Comparison of ENCODE assay signal across 37 cellular contexts in genomic region chr9:7704543-7704942, GRCh38.
DNase-seq lines count a peak whose midpoint lies in the region; ATAC-seq, FAIRE-seq and TF ChIP-seq lines count a peak whose summit lies in the region.
"Had no signal": no experiment of that assay in that cellular context is flagged by ENCODE, and none has a peak within 500 bp of the region (broad histone marks: within the 10 kb centered on the region; RNA-seq: fewer than 3 reads in every experiment).

No MANE protein-coding gene starts in this region.

- no peak overlapping the region for H2AK5ac ChIP-seq in mesenchymal stem cell (ENCODE audit: low read length, severe bottlenecking)

- H3K27me3 ChIP-seq in small intestine (ENCODE audit: control insufficient read depth in 2 of 2, insufficient read depth in 2 of 2, low read length in 2 of 2) (no peaks in the 10 kb centered on the region), mesenchymal stem cell (ENCODE audit: control insufficient read depth in 1 of 2, insufficient read depth in 1 of 2, low read length in 2 of 2) (no peaks in the 10 kb centered on the region)
- H3K27me3 ChIP-seq: BE2C; BLaER1; BLaER1 treated with 17β-estradiol and CSF1 and Interleukin-3, amounts not matched to agents 10 nM and 100 nM had no signal

- POLR2A ChIA-PET in activated CD4-positive, alpha-beta T cell treated with anti-CD3 and anti-CD28 coated beads, Interleukin-2, amount 10 ng/mL, durations not matched to agents 7 days and 5 days (lab: Charles Lee): no interaction called here

- H3K4me3 Mint-ChIP-seq in activated CD4-positive, alpha-beta T cell treated with anti-CD3 and anti-CD28 coated beads, Interleukin-2, amount 10 ng/mL, durations not matched to agents 7 days and 5 days: no peak overlapping the region
- H3K4me3 Mint-ChIP-seq: B cell; CD14-positive monocyte; CD4-positive, alpha-beta memory T cell; CD4-positive, alpha-beta T cell; CD4-positive, CD25-positive, alpha-beta regulatory T cell; CD8-positive, alpha-beta memory T cell; CD8-positive, alpha-beta T cell had no signal

- H3K18ac ChIP-seq in mesenchymal stem cell (ENCODE audit: low read depth in 1 of 2, low read length in 2 of 2): no peak overlapping the region

- H3K4me1 ChIP-seq in mucosa of descending colon (ENCODE audit: low read depth): peaks cover 9% of the 10 kb centered on the region
- no peaks in the 10 kb centered on the region for H3K4me1 ChIP-seq in small intestine (ENCODE audit: control insufficient read depth in 2 of 2, insufficient read depth in 1 of 2, low read depth in 1 of 2, low read length in 1 of 2)
- H3K4me1 ChIP-seq in mesenchymal stem cell (ENCODE audit: control insufficient read depth, insufficient read depth, low read depth, low read length): no peaks in the 10 kb centered on the region
- H3K4me1 ChIP-seq: A549; BE2C; BLaER1; BLaER1 treated with 17β-estradiol and CSF1 and Interleukin-3, amounts not matched to agents 10 nM and 100 nM had no signal

- H3K27ac ChIP-seq in VCaP (peak overlapping the region; percentile 3; the same call in 1 of the 2 replicates), small intestine (ENCODE audit: low read depth in 1 of 2, low read length in 1 of 2) (no peak overlapping the region), mesenchymal stem cell (ENCODE audit: low read length, poor library complexity, severe bottlenecking) (no peak overlapping the region)
- H3K27ac ChIP-seq: 22Rv1; A549; BLaER1; BLaER1 treated with 17β-estradiol and CSF1 and Interleukin-3, amounts not matched to agents 10 nM and 100 nM; C4-2B had no signal

- no peak overlapping the region for H2BK12ac ChIP-seq in mesenchymal stem cell (ENCODE audit: low read length in 2 of 2)

- CTCF ChIA-PET in activated CD4-positive, alpha-beta T cell treated with anti-CD3 and anti-CD28 coated beads, Interleukin-2, amount 10 ng/mL, durations not matched to agents 7 days and 5 days (lab: Charles Lee): no interaction called here

- H2BK5ac ChIP-seq in mesenchymal stem cell (ENCODE audit: low read depth, low read length, poor library complexity, severe bottlenecking): no peak overlapping the region

- H3K27me3 Mint-ChIP-seq in activated CD4-positive, alpha-beta T cell treated with anti-CD3 and anti-CD28 coated beads, Interleukin-2, amount 10 ng/mL, durations not matched to agents 7 days and 5 days: no peaks in the 10 kb centered on the region
- H3K27me3 Mint-ChIP-seq: CD4-positive, alpha-beta T cell; CD4-positive, CD25-positive, alpha-beta regulatory T cell had no signal

- H4K8ac ChIP-seq in mesenchymal stem cell (ENCODE audit: low read length): no peak overlapping the region

- no peaks in the 10 kb centered on the region for H3K36me3 Mint-ChIP-seq in activated CD4-positive, alpha-beta T cell treated with anti-CD3 and anti-CD28 coated beads, Interleukin-2, amount 10 ng/mL, durations not matched to agents 7 days and 5 days (ENCODE audit: low read depth)
- H3K36me3 Mint-ChIP-seq: CD14-positive monocyte; CD4-positive, alpha-beta memory T cell; CD4-positive, CD25-positive, alpha-beta regulatory T cell; CD8-positive, alpha-beta T cell had no signal

- TF ChIP-seq CTCF in VCaP (conservative IDR thresholded peaks at IDR 0.05) (no peak), mucosa of descending colon (IDR thresholded peaks at IDR 0.05) (no peak)

- H3K14ac ChIP-seq in mesenchymal stem cell (ENCODE audit: low read length in 2 of 2): no peak overlapping the region

- H3K79me1 ChIP-seq in mesenchymal stem cell (replicated peaks; ENCODE audit: low read length, poor library complexity, severe bottlenecking): no peaks in the 10 kb centered on the region

- ATAC-seq in left colon (peak; percentile 97), mucosa of descending colon (peak; percentile 77), HG03045 (IDR thresholded peaks at IDR 0.05; ENCODE audit: unreplicated experiment) (no peak)
- ATAC-seq: A549; CD8-positive, alpha-beta T cell had no signal

- H3K36me3 ChIP-seq in mucosa of descending colon (ENCODE audit: low read depth): no peaks in the 10 kb centered on the region
- H3K36me3 ChIP-seq in small intestine (ENCODE audit: control insufficient read depth in 2 of 2, insufficient read depth in 2 of 2, low read length in 2 of 2): no peaks in the 10 kb centered on the region
- H3K36me3 ChIP-seq in mesenchymal stem cell (ENCODE audit: control insufficient read depth in 1 of 2, insufficient read depth in 2 of 2, low read depth in 1 of 2, low read length in 2 of 2): no peaks in the 10 kb centered on the region
- H3K36me3 ChIP-seq: BE2C; BLaER1; BLaER1 treated with 17β-estradiol and CSF1 and Interleukin-3, amounts not matched to agents 10 nM and 100 nM had no signal

- H3K4me3 ChIP-seq in mucosa of descending colon (no peak overlapping the region), small intestine (ENCODE audit: low read depth in 1 of 2, low read length in 2 of 2) (no peak overlapping the region), mesenchymal stem cell (ENCODE audit: insufficient read depth in 1 of 2, low read depth in 1 of 2, low read length in 2 of 2) (no peak overlapping the region)
- H3K4me3 ChIP-seq: A549; BLaER1; BLaER1 treated with 17β-estradiol and CSF1 and Interleukin-3, amounts not matched to agents 10 nM and 100 nM had no signal

- 8 to 39% (median 19%) methylated on average over 1 of the region's 1 CpG for WGBS in small intestine, 3 donors
- WGBS in mesenchymal stem cell: no CpG with 5 or more reads among the region's 1 CpG

- no peak for FAIRE-seq in small intestine (lab: Jason Lieb, UNC)
- FAIRE-seq: A204.1, A549, D721Med had no signal

- H4K91ac ChIP-seq in mesenchymal stem cell (ENCODE audit: low read length): no peak overlapping the region

- H2BK120ac ChIP-seq in mesenchymal stem cell (ENCODE audit: low read depth, low read length): no peak overlapping the region

- H2BK15ac ChIP-seq in mesenchymal stem cell (ENCODE audit: low read depth, poor library complexity, severe bottlenecking): no peak overlapping the region

- no peak overlapping the region for H3K9ac ChIP-seq in mesenchymal stem cell (ENCODE audit: low read length)
- H3K9ac ChIP-seq: BLaER1; BLaER1 treated with 17β-estradiol and CSF1 and Interleukin-3, amounts not matched to agents 10 nM and 100 nM had no signal

- no peak overlapping the region for H2AFZ ChIP-seq in mesenchymal stem cell (ENCODE audit: low read depth, low read length)

- no peaks in the 10 kb centered on the region for H3K4me1 Mint-ChIP-seq in activated CD4-positive, alpha-beta T cell treated with anti-CD3 and anti-CD28 coated beads, Interleukin-2, amount 10 ng/mL, durations not matched to agents 7 days and 5 days
- H3K4me1 Mint-ChIP-seq: B cell; CD14-positive monocyte; CD4-positive, alpha-beta memory T cell; CD4-positive, CD25-positive, alpha-beta regulatory T cell; CD8-positive, alpha-beta memory T cell had no signal

- no peak overlapping the region for H3K27ac Mint-ChIP-seq in activated CD4-positive, alpha-beta T cell treated with anti-CD3 and anti-CD28 coated beads, Interleukin-2, amount 10 ng/mL, durations not matched to agents 7 days and 5 days
- H3K27ac Mint-ChIP-seq: B cell; CD14-positive monocyte; CD4-positive, alpha-beta memory T cell; CD4-positive, alpha-beta T cell; CD4-positive, CD25-positive, alpha-beta regulatory T cell; CD8-positive, alpha-beta memory T cell; CD8-positive, alpha-beta T cell had no signal

- no peak overlapping the region for H3K4ac ChIP-seq in mesenchymal stem cell (ENCODE audit: low read depth in 1 of 2, low read length in 2 of 2)

- H3K23ac ChIP-seq in mesenchymal stem cell (ENCODE audit: low read length in 2 of 2): no peak overlapping the region

- DNase-seq in left colon (no peak), mucosa of descending colon (no peak), small intestine (peak; percentile 8), mesenchymal stem cell (no peak), middle frontal gyrus (ENCODE audit: extremely low spot score, low spot score) (no peak)
- DNase-seq in activated CD4-positive, alpha-beta T cell treated with anti-CD3 and anti-CD28 coated beads, Interleukin-2, amount 10 ng/mL, durations not matched to agents 7 days and 5 days: no peak
- DNase-seq: 8988T; ACHN; AML-193; BE2C; C1 segment of cervical spinal cord; Caco-2; Calu3; CD4-positive, alpha-beta memory T cell; CD4-positive, alpha-beta T cell; CD4-positive, CD25-positive, alpha-beta regulatory T cell; CD8-positive, alpha-beta memory T cell; CD8-positive, alpha-beta T cell; COR-L47; DMS 273 treated with DMSO at 0.1 percent for 48 hours; DMS153; DMS53; DMS79; DMS79 treated with DMSO at 0.1 percent for 48 hours; DND-41; EL had no signal

- H3K4me2 ChIP-seq in mesenchymal stem cell (ENCODE audit: low read length, poor library complexity, severe bottlenecking): no peak overlapping the region
- H3K4me2 ChIP-seq: A549; BLaER1; BLaER1 treated with 17β-estradiol and CSF1 and Interleukin-3, amounts not matched to agents 10 nM and 100 nM had no signal

- intact Hi-C loops in left colon (cut with DNase I, micrococcal nuclease): no loop called here
- intact Hi-C loops in mucosa of descending colon (cut with DNase I, micrococcal nuclease): no loop called here

- H3K9me3 ChIP-seq in mucosa of descending colon (no peaks in the 10 kb centered on the region), small intestine (ENCODE audit: control insufficient read depth, low read depth) (no peaks in the 10 kb centered on the region), mesenchymal stem cell (ENCODE audit: control insufficient read depth, low read length) (no peaks in the 10 kb centered on the region)
- H3K9me3 ChIP-seq: A549; BE2C; BLaER1; BLaER1 treated with 17β-estradiol and CSF1 and Interleukin-3, amounts not matched to agents 10 nM and 100 nM; Caco-2 had no signal

- H3K9me3 Mint-ChIP-seq in activated CD4-positive, alpha-beta T cell treated with anti-CD3 and anti-CD28 coated beads, Interleukin-2, amount 10 ng/mL, durations not matched to agents 7 days and 5 days: peaks cover 2% of the 10 kb centered on the region
- H3K9me3 Mint-ChIP-seq: CD4-positive, alpha-beta memory T cell; CD4-positive, alpha-beta T cell; CD8-positive, alpha-beta memory T cell; CD8-positive, alpha-beta T cell had no signal
